Comparison of ENCODE assay signal across 18 cellular contexts in genomic region chr16:6804461-6804860, GRCh38.
"Had no signal": no experiment of that assay in that cellular context is flagged by ENCODE, and none has a peak within 500 bp of the region (broad histone marks: within the 10 kb centered on the region; RNA-seq: fewer than 3 reads in every experiment).

No MANE protein-coding gene starts in this region.

- ATAC-seq: esophagus mucosa; foreskin keratinocyte; left ventricle myocardium superior; lower lobe of right lung; mucosa of descending colon; natural killer cell treated with Interleukin-12 subunit alpha and Interleukin-12 subunit beta and Interleukin-15 and Interleukin-18, amount 100 ng/mL, for 72 hours; pancreas; right cardiac atrium; stimulated activated memory B cell treated with anti-CD40 and anti-IgM and Interleukin-4, amounts not matched to agents 10 μg/mL and 1 μg/mL and 100 μg/mL, for 72 hours; stimulated activated naive CD8-positive, alpha-beta T cell treated with anti-CD3 and anti-CD28 coated beads, Interleukin-15, Interleukin-2, amounts not matched to agents 100 U/mL and 50 U/mL, for 24 hours had no signal

- DNase-seq: colonic mucosa; effector CD8-positive, alpha-beta T cell; endodermal cell; foreskin keratinocyte; immature natural killer cell; left ventricle myocardium superior; lower lobe of right lung; mucosa of descending colon; naive B cell; pancreas; right cardiac atrium; sigmoid colon; stimulated activated CD4-positive, alpha-beta T cell treated with anti-CD3 and anti-CD28 coated beads, Interleukin-4, amount 100 ng/mL, for 4 hours; stimulated activated naive CD8-positive, alpha-beta T cell treated with anti-CD3 and anti-CD28 coated beads, Interleukin-15, Interleukin-2, amounts not matched to agents 100 U/mL and 50 U/mL, for 24 hours; thyroid gland had no signal
